ENCODE assay signal across 8 cellular contexts in genomic region chr5:149357370-149358293, GRCh38. TPM values are rescaled to one million over a fixed set of nuclear protein-coding genes. Genes with fewer than 3 reads are reported as not detected.
DNase-seq lines count a peak whose midpoint lies in the region; ATAC-seq and TF ChIP-seq lines count a peak whose summit lies in the region.

Gene PCYOX1L (plus strand): TSS chr5:149358046. CDS start chr5:149358069, 23 bp downstream.

- no peaks in the 10 kb centered on the region for H3K9me3 Mint-ChIP-seq in CD4-positive, alpha-beta memory T cell
- no peaks in the 10 kb centered on the region for H3K9me3 Mint-ChIP-seq in activated CD4-positive, alpha-beta memory T cell treated with anti-CD3 and anti-CD28 coated beads for 36 hours

- H3K4me1 ChIP-seq in CD4-positive, alpha-beta memory T cell (ENCODE audit: insufficient read depth, low read length) = peaks cover 71% of the 10 kb centered on the region
- peaks cover 17 to 18% of the 10 kb centered on the region in 2 donors for H3K4me1 ChIP-seq in duodenal mucosa (ENCODE audit: control insufficient read depth in 1 of 2, insufficient read depth in 2 of 2, low read length in 2 of 2)

- intact Hi-C loops in CD4-positive, alpha-beta memory T cell (cut with micrococcal nuclease) = loop anchor here (1.0 to 10.0 kb wide), 4 partner anchors 12 to 647 kb away; partner anchors contain the start of genes ADRB2, CSNK1A1, GRPEL2 and HMGXB3
- intact Hi-C loops in activated CD4-positive, alpha-beta memory T cell treated with anti-CD3 and anti-CD28 coated beads for 36 hours (cut with micrococcal nuclease) = loop anchor here (1.0 to 5.0 kb wide), 3 partner anchors 12 to 1400 kb away; partner anchors contain the start of genes DCTN4, FBXO38 and GRPEL2
- intact Hi-C loops in lower leg skin (cut with DNase I; ENCODE audit: low total_unique reads) = no loop called here

- H3K4me3 Mint-ChIP-seq in CD4-positive, alpha-beta memory T cell = peak within 1 kb of the TSS; percentile 94 to 98 (median 95)
- H3K4me3 Mint-ChIP-seq in activated CD4-positive, alpha-beta memory T cell treated with anti-CD3 and anti-CD28 coated beads for 36 hours = peak within 1 kb of the TSS; percentile 90

- H3K4me1 Mint-ChIP-seq in CD4-positive, alpha-beta memory T cell = peaks cover 46 to 83% (median 63%) of the 10 kb centered on the region in 4 donors
- peaks cover 64% of the 10 kb centered on the region for H3K4me1 Mint-ChIP-seq in activated CD4-positive, alpha-beta memory T cell treated with anti-CD3 and anti-CD28 coated beads for 36 hours (ENCODE audit: low read depth)

- no peaks in the 10 kb centered on the region for H3K27me3 Mint-ChIP-seq in CD4-positive, alpha-beta memory T cell
- no peaks in the 10 kb centered on the region for H3K27me3 Mint-ChIP-seq in activated CD4-positive, alpha-beta memory T cell treated with anti-CD3 and anti-CD28 coated beads for 36 hours

- H3K36me3 ChIP-seq in CD4-positive, alpha-beta memory T cell (ENCODE audit: insufficient read depth, low read length) = peaks cover 23% of the 10 kb centered on the region
- peaks cover 5 to 13% of the 10 kb centered on the region in 2 donors for H3K36me3 ChIP-seq in duodenal mucosa (ENCODE audit: control insufficient read depth in 1 of 2, insufficient read depth in 2 of 2, low read length in 2 of 2)

- POLR2A ChIA-PET in CD4-positive, alpha-beta memory T cell (lab: Charles Lee; ENCODE audit: partially characterized antibody) = interaction anchor here (0.9 to 9.8 kb wide), 7 partner anchors 10 to 1053 kb away, joined by 3 to 289 read pairs (median 6); partner anchors contain the start of genes CSNK1A1 and GRPEL2
- POLR2A ChIA-PET in activated CD4-positive, alpha-beta memory T cell treated with anti-CD3 and anti-CD28 coated beads for 36 hours (lab: Charles Lee) = interaction anchor here (0.7 to 6.9 kb wide), 8 partner anchors 9 to 605 kb away, joined by 3 to 140 read pairs (median 6); partner anchors contain the start of genes CSNK1A1 and GRPEL2

- H3K9ac ChIP-seq in duodenal mucosa (ENCODE audit: low read depth in 1 of 2, low read length in 2 of 2) = peak within 1 kb of the TSS; percentile 76 to 84

- no peaks in the 10 kb centered on the region for H3K9me3 ChIP-seq in CD4-positive, alpha-beta memory T cell (ENCODE audit: control insufficient read depth in 1 of 2, low read length in 2 of 2)
- no peaks in the 10 kb centered on the region for H3K9me3 ChIP-seq in duodenal mucosa (ENCODE audit: control insufficient read depth in 1 of 2, low read length in 2 of 2)

- peak within 1 kb of the TSS; percentile 70 to 82 for H3K4me3 ChIP-seq in CD4-positive, alpha-beta memory T cell (ENCODE audit: low read length in 2 of 2)
- peak within 1 kb of the TSS; percentile 80 to 84 for H3K4me3 ChIP-seq in duodenal mucosa (ENCODE audit: low read depth in 1 of 2, low read length in 2 of 2)
- peak within 1 kb of the TSS; percentile 58 for H3K4me3 ChIP-seq in lower leg skin (ENCODE audit: low read depth, poor library complexity, severe bottlenecking)

- H3K27ac ChIP-seq in CD4-positive, alpha-beta memory T cell (ENCODE audit: low read depth, low read length) = peak within 1 kb of the TSS; percentile 75
- no peak within 1 kb of the TSS for H3K27ac ChIP-seq in duodenal mucosa (ENCODE audit: low read depth, low read length)

- TF ChIP-seq POLR2A in lower leg skin (IDR thresholded peaks at IDR 0.05) = no peak

- peak; percentile 91 to 97 (median 95) for DNase-seq in CD4-positive, alpha-beta memory T cell
- DNase-seq in HK-2 (ENCODE audit: unreplicated experiment) (peak; percentile 94), NCI-H82 treated with DMSO at 0.1 percent for 48 hours (lab: John Stamatoyannopoulos, UW; ENCODE audit: unreplicated experiment) (peak; percentile 92), lower leg skin (ENCODE audit: low spot score in 2 of 2) (peak; percentile 95 to 99)
- DNase-seq in activated CD4-positive, alpha-beta memory T cell treated with anti-CD3 and anti-CD28 coated beads for 36 hours = peak; percentile 95
- DNase-seq in stimulated activated CD4-positive, alpha-beta T cell treated with anti-CD3 and anti-CD28 coated beads, Interleukin-4, amount 100 ng/mL, for 4 hours = peak; percentile 97

- ATAC-seq in GM19455 (IDR thresholded peaks at IDR 0.05; ENCODE audit: unreplicated experiment) = peak; percentile 99

- 2 to 4% methylated on average over 33 to 53 of the region's 61 CpGs for WGBS in lower leg skin, 2 donors

- H3K27ac Mint-ChIP-seq in CD4-positive, alpha-beta memory T cell = peak within 1 kb of the TSS; percentile 92 to 98 (median 96)
- peak within 1 kb of the TSS; percentile 89 for H3K27ac Mint-ChIP-seq in activated CD4-positive, alpha-beta memory T cell treated with anti-CD3 and anti-CD28 coated beads for 36 hours

- CTCF ChIA-PET in CD4-positive, alpha-beta memory T cell (lab: Charles Lee; ENCODE audit: partially characterized antibody) = interaction anchor here (0.9 to 26.0 kb wide), 12 partner anchors 9 to 627 kb away, joined by 3 to 337 read pairs (median 6); partner anchors contain the start of genes ABLIM3, CSNK1A1 and GRPEL2
- CTCF ChIA-PET in activated CD4-positive, alpha-beta memory T cell treated with anti-CD3 and anti-CD28 coated beads for 36 hours (lab: Charles Lee) = interaction anchor here (0.7 to 10.5 kb wide), 8 partner anchors 11 to 261 kb away, joined by 3 to 139 read pairs (median 6); partner anchors contain the start of genes CSNK1A1 and GRPEL2

- no peak for TF ChIP-seq CTCF in lower leg skin (IDR thresholded peaks at IDR 0.05)

- H3K27me3 ChIP-seq in CD4-positive, alpha-beta memory T cell (ENCODE audit: insufficient read depth, low read length) = no peaks in the 10 kb centered on the region
- no peaks in the 10 kb centered on the region for H3K27me3 ChIP-seq in duodenal mucosa (ENCODE audit: control insufficient read depth in 1 of 2, insufficient read depth in 2 of 2, low read length in 2 of 2)

- H3K36me3 Mint-ChIP-seq in CD4-positive, alpha-beta memory T cell = peaks cover 26 to 44% of the 10 kb centered on the region in 2 donors
- peaks cover 35% of the 10 kb centered on the region for H3K36me3 Mint-ChIP-seq in activated CD4-positive, alpha-beta memory T cell treated with anti-CD3 and anti-CD28 coated beads for 36 hours

RNA-seq across cellular contexts. Expression of gene PCYOX1L, which starts in this region (rescaled TPM):
- total RNA-seq in CD4-positive, alpha-beta memory T cell = 10 to 100 TPM; 40.4 to 43.9 TPM
- polyA plus RNA-seq in CD4-positive, alpha-beta memory T cell = 10 to 100 TPM in 1 of 2 donors, 1 to 10 TPM in 1; 9.9 to 15.6 TPM
- 10 to 100 TPM; 21.8 to 24.0 TPM for total RNA-seq in activated CD4-positive, alpha-beta memory T cell treated with anti-CD3 and anti-CD28 coated beads for 36 hours
- total RNA-seq in lower leg skin = 1 to 10 TPM; 2.7 to 5.6 (median 3.9) TPM
